ENCODE assay signal across 9 cellular contexts in genomic region chr10:3825244-3825643, GRCh38. TPM values are rescaled to one million over a fixed set of nuclear protein-coding genes. Genes with fewer than 3 reads are reported as not detected.
DNase-seq lines count a peak whose midpoint lies in the region; ATAC-seq and TF ChIP-seq lines count a peak whose summit lies in the region.
"Had no signal": no experiment of that assay in that cellular context is flagged by ENCODE, and none has a peak within 500 bp of the region (broad histone marks: within the 10 kb centered on the region; RNA-seq: fewer than 3 reads in every experiment).

No MANE protein-coding gene starts in this region.

- TF ChIP-seq CTCF in RWPE1 (conservative IDR thresholded peaks at IDR 0.05; ENCODE audit: low read depth) (no peak), fibroblast of the aortic adventitia (IDR thresholded peaks at IDR 0.05; ENCODE audit: insufficient read depth, low read length) (no peak), progenitor cell of endocrine pancreas (IDR thresholded peaks at IDR 0.05; ENCODE audit: unreplicated experiment) (no peak), A673 (conservative IDR thresholded peaks at IDR 0.05; ENCODE audit: low read depth, low read length) (no peak)

- DNase-seq in GM23248 = peak; percentile 93
- DNase-seq in RWPE1 (ENCODE audit: low spot score) = peak; percentile 93
- peak; percentile 80 for DNase-seq in fibroblast of the aortic adventitia (ENCODE audit: low read depth)
- no peak for DNase-seq in progenitor cell of endocrine pancreas (ENCODE audit: low spot score, unreplicated experiment)
- no peak for DNase-seq in A673 (ENCODE audit: low spot score)
- DNase-seq in activated gamma-delta T cell (lab: John Stamatoyannopoulos, UW) = no peak
- DNase-seq in activated T-cell treated with anti-CD3 and anti-CD28 coated beads, Interleukin-2, amount 50 U/mL, for 4 hours = no peak

- H3K9ac ChIP-seq in GM23248 = peak overlapping the region; percentile 43; the same call in 1 of the 2 replicates

- in situ Hi-C loops in GM23248 (cut with MboI) = no loop called here

- H3K36me3 ChIP-seq in GM23248 (ENCODE audit: low read depth) (no peaks in the 10 kb centered on the region), A673 (ENCODE audit: insufficient read depth, low read length, poor library complexity, severe bottlenecking) (no peaks in the 10 kb centered on the region)

- intact Hi-C loops in A673 (cut with micrococcal nuclease; ENCODE audit: unreplicated experiment) = no loop called here

- H3K4me1 Mint-ChIP-seq in progenitor cell of endocrine pancreas (ENCODE audit: low read depth) = peaks cover 10% of the 10 kb centered on the region
- H3K4me1 Mint-ChIP-seq in activated T-cell treated with anti-CD3 and anti-CD28 coated beads, Interleukin-2, amount 50 U/mL, for 4 hours (ENCODE audit: low read depth) = peaks cover 31% of the 10 kb centered on the region

- H3K27me3 Mint-ChIP-seq in progenitor cell of endocrine pancreas = no peaks in the 10 kb centered on the region
- no peaks in the 10 kb centered on the region for H3K27me3 Mint-ChIP-seq in activated T-cell treated with anti-CD3 and anti-CD28 coated beads, Interleukin-2, amount 50 U/mL, for 4 hours (ENCODE audit: low read depth)
- H3K27me3 Mint-ChIP-seq: activated T-helper 17 cell treated with anti-CD3 and anti-CD28 coated beads, Interleukin-2, amount 50 U/mL, for 72 hours had no signal

- no peaks in the 10 kb centered on the region for H3K36me3 Mint-ChIP-seq in progenitor cell of endocrine pancreas (ENCODE audit: insufficient read depth)
- no peaks in the 10 kb centered on the region for H3K36me3 Mint-ChIP-seq in activated T-cell treated with anti-CD3 and anti-CD28 coated beads, Interleukin-2, amount 50 U/mL, for 4 hours (ENCODE audit: insufficient read depth)

- peak overlapping the region; percentile 46 for H3K4me2 ChIP-seq in GM23248 (ENCODE audit: unreplicated experiment)

- CTCF ChIA-PET in RWPE1 (lab: Yijun Ruan, JAX) = interaction anchor here (0.6 to 0.7 kb wide), 3 partner anchors 40 to 941 kb away, joined by 3 to 5 read pairs (median 4); no protein-coding TSS in a partner anchor
- CTCF ChIA-PET in A673 (lab: Charles Lee) = no interaction called here

- peaks cover 32% of the 10 kb centered on the region for H3F3A ChIP-seq in GM23248 (ENCODE audit: insufficient read depth)

- no peak for ATAC-seq in activated T-cell treated with anti-CD3 and anti-CD28 coated beads, Interleukin-2, amount 50 U/mL, for 4 hours
- no peak for ATAC-seq in HG03571 (IDR thresholded peaks at IDR 0.05; ENCODE audit: unreplicated experiment)
- ATAC-seq: activated T-helper 17 cell treated with anti-CD3 and anti-CD28 coated beads, Interleukin-2, amount 50 U/mL, for 72 hours had no signal

- H2AFZ ChIP-seq in GM23248 = no peak overlapping the region

- H3K4me3 ChIP-seq in GM23248 (0 out of 2 replicates have a peak overlapping the region, but pooled peaks have one; percentile 17), fibroblast of the aortic adventitia (ENCODE audit: low read depth, low read length) (no peak overlapping the region), A673 (ENCODE audit: low read depth, low read length, poor library complexity, severe bottlenecking) (no peak overlapping the region)

- peak overlapping the region; percentile 87 for H3K27ac Mint-ChIP-seq in progenitor cell of endocrine pancreas
- H3K27ac Mint-ChIP-seq: activated T-helper 17 cell treated with anti-CD3 and anti-CD28 coated beads, Interleukin-2, amount 50 U/mL, for 72 hours had no signal

- H3K9me2 ChIP-seq in GM23248 (ENCODE audit: insufficient read depth) = no peaks in the 10 kb centered on the region

- no peaks in the 10 kb centered on the region for H4K20me1 ChIP-seq in GM23248 (ENCODE audit: insufficient read depth)

- POLR2A ChIA-PET in RWPE1 (lab: Yijun Ruan, JAX; ENCODE audit: low non-redundant PET) = no interaction called here
- POLR2A ChIA-PET in A673 (lab: Charles Lee; ENCODE audit: low non-redundant PET) = no interaction called here

- no peaks in the 10 kb centered on the region for H3K79me2 ChIP-seq in GM23248 (ENCODE audit: insufficient read depth)

- H3K27ac ChIP-seq in GM23248 (peak overlapping the region; percentile 65), RWPE1 (peak overlapping the region; percentile 93), A673 (ENCODE audit: low read depth, low read length, poor library complexity, severe bottlenecking) (no peak overlapping the region)

- no peaks in the 10 kb centered on the region for H3K27me3 ChIP-seq in GM23248 (replicated peaks; ENCODE audit: insufficient read depth)
- H3K27me3 ChIP-seq in A673 (replicated peaks; ENCODE audit: insufficient read depth, low read depth, low read length, poor library complexity) = no peaks in the 10 kb centered on the region

- no peaks in the 10 kb centered on the region for H3K9me3 Mint-ChIP-seq in progenitor cell of endocrine pancreas (ENCODE audit: low read depth)
- H3K9me3 Mint-ChIP-seq in activated T-cell treated with anti-CD3 and anti-CD28 coated beads, Interleukin-2, amount 50 U/mL, for 4 hours = no peaks in the 10 kb centered on the region
- H3K9me3 Mint-ChIP-seq: activated T-helper 17 cell treated with anti-CD3 and anti-CD28 coated beads, Interleukin-2, amount 50 U/mL, for 72 hours had no signal

- H3K4me3 Mint-ChIP-seq in progenitor cell of endocrine pancreas (ENCODE audit: low read depth) = no peak overlapping the region
- no peak overlapping the region for H3K4me3 Mint-ChIP-seq in activated T-cell treated with anti-CD3 and anti-CD28 coated beads, Interleukin-2, amount 50 U/mL, for 4 hours
- H3K4me3 Mint-ChIP-seq: activated T-helper 17 cell treated with anti-CD3 and anti-CD28 coated beads, Interleukin-2, amount 50 U/mL, for 72 hours had no signal

- H3K9me3 ChIP-seq in GM23248 (ENCODE audit: low read depth) (no peaks in the 10 kb centered on the region), A673 (ENCODE audit: low read depth, low read length, poor library complexity, severe bottlenecking) (no peaks in the 10 kb centered on the region)

- H3K4me1 ChIP-seq in GM23248 (ENCODE audit: insufficient read depth) (peaks cover 31% of the 10 kb centered on the region), A673 (ENCODE audit: insufficient read depth, low read length, poor library complexity, severe bottlenecking) (no peaks in the 10 kb centered on the region)

- 23 to 26% methylated on average over 6 of the region's 6 CpGs for WGBS in GM23248 (ENCODE audit: low coverage in 1 of 2, low lambda C conversion rate in 2 of 2, missing lambda C conversion rate in 2 of 2), 2 experiments

- no TSS peak for BruUV-seq in A673 (replicated peaks; lab: Mats Ljungman, UMichigan)

RNA-seq across cellular contexts. Expression of gene KLF6, which starts 40.2 kb away (rescaled TPM):
- 49.8 and 58.9 TPM in 2 replicates for total RNA-seq in GM23248 (2014; rRNA removed; shearing (Covaris generic))
- 264 and 279 TPM in 2 replicates for polyA plus RNA-seq in GM23248 (2016; fragmentation: Nextera tagmentation; extraction: Ambion mirVana)
- total RNA-seq in fibroblast of the aortic adventitia (ENCODE audit: low replicate concordance) (47.8 and 52.1 TPM in 2 replicates), progenitor cell of endocrine pancreas (95.5 and 109 TPM in 2 replicates), A673 (2021) (57.3 and 70.1 TPM in 2 replicates)
- total RNA-seq in activated T-cell treated with anti-CD3 and anti-CD28 coated beads, Interleukin-2, amount 50 U/mL, for 4 hours = 100 to 1,000 TPM; 188 to 247 (median 209) TPM

Comparison
In these comparisons a context has a peak if more than half of its experiments do, and no peak if none do; other contexts are left out.
1. DNase-seq: peak in GM23248 (single experiment), RWPE1 (single experiment) and fibroblast of the aortic adventitia (single experiment); none in progenitor cell of endocrine pancreas (single experiment), A673 (single experiment), activated gamma-delta T cell (single experiment) and activated T-cell treated with anti-CD3 and anti-CD28 coated beads, Interleukin-2, amount 50 U/mL, for 4 hours (single experiment).